Comparison of ENCODE assay signal across 8 cellular contexts in genomic region chr11:96254087-96254486, GRCh38.
DNase-seq lines count a peak whose midpoint lies in the region; ATAC-seq, FAIRE-seq and TF ChIP-seq lines count a peak whose summit lies in the region.

No MANE protein-coding gene starts in this region.

- peak overlapping the region; percentile 80 to 98 (median 97) for H3K27ac Mint-ChIP-seq in IgD-negative memory B cell
- H3K27ac Mint-ChIP-seq in central memory CD8-positive, alpha-beta T cell (ENCODE audit: low read depth), result peak overlapping the region; percentile 16

- TF ChIP-seq CTCF in pancreas (IDR thresholded peaks at IDR 0.05), result no peak

- H3K9me3 Mint-ChIP-seq in IgD-negative memory B cell, result peaks cover 0 to 1% (median 0%) of the 10 kb centered on the region in 3 donors
- no peaks in the 10 kb centered on the region for H3K9me3 Mint-ChIP-seq in central memory CD8-positive, alpha-beta T cell

- DNase-seq in GDM1 (lab: John Stamatoyannopoulos, UW) (peak; percentile 64), pancreas (no peak), NCI-H510A treated with DMSO at 0.1 percent for 48 hours (lab: John Stamatoyannopoulos, UW) (no peak), HT-29 (ENCODE audit: low spot score) (no peak)
- no peak for DNase-seq in central memory CD8-positive, alpha-beta T cell (ENCODE audit: low spot score in 2 of 2)
- DNase-seq in effector CD8-positive, alpha-beta T cell (lab: John Stamatoyannopoulos, UW), result no peak

- H3K4me3 Mint-ChIP-seq in IgD-negative memory B cell, result peak overlapping the region; percentile 69 to 90 (median 82)
- H3K4me3 Mint-ChIP-seq in central memory CD8-positive, alpha-beta T cell, result peak overlapping the region; percentile 70

- H3K36me3 Mint-ChIP-seq in IgD-negative memory B cell, result peaks cover 2% of the 10 kb centered on the region
- peaks cover 13% of the 10 kb centered on the region for H3K36me3 Mint-ChIP-seq in central memory CD8-positive, alpha-beta T cell (ENCODE audit: insufficient read depth)

- 8 to 11% methylated on average over 7 of the region's 7 CpGs for WGBS in pancreas, 2 donors

- H3K27me3 Mint-ChIP-seq in IgD-negative memory B cell, result peaks cover 2% of the 10 kb centered on the region
- no peaks in the 10 kb centered on the region for H3K27me3 Mint-ChIP-seq in central memory CD8-positive, alpha-beta T cell

- H3K27ac ChIP-seq in pancreas, result peak overlapping the region in 2 of 4 donors; percentile 4 to 47

- intact Hi-C loops in pancreas (cut with DNase I), result no loop called here

- ATAC-seq in GM21526 (IDR thresholded peaks at IDR 0.05; ENCODE audit: low FRiP score, unreplicated experiment), result peak; percentile 59
- peak; percentile 41 for ATAC-seq in central memory CD8-positive, alpha-beta T cell (replicated peaks; ENCODE audit: extremely low read depth, poor library complexity, severe bottlenecking)
- ATAC-seq in pancreas, result peak in 3 of 4 donors; percentile 26 to 51 (median 31)

- H3K27me3 ChIP-seq in pancreas, result no peaks in the 10 kb centered on the region

- FAIRE-seq in pancreas (lab: Jason Lieb, UNC), result no peak

- H3K4me1 ChIP-seq in pancreas, result peaks cover 0 to 21% (median 8%) of the 10 kb centered on the region in 3 donors

- H3K4me1 Mint-ChIP-seq in IgD-negative memory B cell, result peaks cover 56 to 71% (median 67%) of the 10 kb centered on the region in 3 donors
- peaks cover 79% of the 10 kb centered on the region for H3K4me1 Mint-ChIP-seq in central memory CD8-positive, alpha-beta T cell

- H3K36me3 ChIP-seq in pancreas, result no peaks in the 10 kb centered on the region

- H3K4me3 ChIP-seq in pancreas, result no peak overlapping the region

- H3K9me3 ChIP-seq in pancreas, result no peaks in the 10 kb centered on the region
